In the genomic region with DNA sequence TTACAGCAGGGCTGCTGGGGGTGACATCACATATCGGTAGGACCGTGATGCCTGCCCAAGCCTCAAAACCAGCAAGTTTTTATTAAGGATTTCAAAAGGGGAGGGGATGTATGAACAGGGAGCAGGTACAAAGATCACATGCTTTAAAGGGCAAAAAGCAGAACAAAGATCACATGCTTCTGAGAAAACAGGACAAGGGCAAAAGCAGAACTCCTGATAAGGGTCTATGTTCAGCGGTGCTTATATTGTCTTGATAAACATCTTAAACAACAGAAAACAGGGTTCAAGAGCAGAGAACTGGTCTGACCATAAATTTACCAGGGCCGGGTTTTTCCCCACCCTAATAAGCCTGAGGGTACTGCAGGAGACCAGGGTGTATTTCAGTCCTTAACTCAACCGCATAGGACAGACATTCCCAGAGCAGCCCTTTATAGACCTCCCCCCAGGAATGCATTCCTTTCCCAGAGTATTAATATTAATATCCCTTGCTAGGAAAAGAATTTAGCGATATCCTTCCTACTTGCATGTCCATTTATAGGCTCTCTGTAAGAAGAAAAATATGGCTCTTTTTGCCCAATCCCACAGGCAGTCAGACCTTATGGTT, we compare ENCODE assay signal across 10 cellular contexts. TPM values are rescaled to one million over a fixed set of nuclear protein-coding genes. Genes with fewer than 3 reads are reported as not detected.
"Had no signal": no experiment of that assay in that cellular context is flagged by ENCODE, and none has a peak within 500 bp of the region (broad histone marks: within the 10 kb centered on the region; RNA-seq: fewer than 3 reads in every experiment).

No MANE protein-coding gene starts in this region.

RNA-seq across cellular contexts. Expression of gene CA4, which starts 56.8 kb away (rescaled TPM):
- total RNA-seq: activated CD4-positive, alpha-beta memory T cell treated with anti-CD3 and anti-CD28 coated beads, Interleukin-2, amount 10 ng/mL, durations not matched to agents 7 days and 5 days; activated naive CD4-positive, alpha-beta T cell treated with anti-CD3 and anti-CD28 coated beads for 36 hours; activated naive CD8-positive, alpha-beta T cell treated with anti-CD3 and anti-CD28 coated beads, Interleukin-2, amount 10 ng/mL, durations not matched to agents 7 days and 5 days; activated T-cell treated with anti-CD3 and anti-CD28 coated beads, Interleukin-2, amount 50 U/mL, for 72 hours; bronchial epithelial cell; epithelial cell of proximal tubule; fibroblast of villous mesenchyme; mesothelial cell of epicardium; T-cell; vagina had no signal
